14 cellular contexts compared by ENCODE assay signal in genomic region chr7:127715272-127715671, GRCh38.
DNase-seq lines count a peak whose midpoint lies in the region; ATAC-seq and TF ChIP-seq lines count a peak whose summit lies in the region.
"Had no signal": no experiment of that assay in that cellular context is flagged by ENCODE, and none has a peak within 500 bp of the region (broad histone marks: within the 10 kb centered on the region; RNA-seq: fewer than 3 reads in every experiment).

No MANE protein-coding gene starts in this region.

- peak overlapping the region; percentile 55 for H3K27ac Mint-ChIP-seq in activated T-cell treated with anti-CD3 and anti-CD28 coated beads, Interleukin-2, amount 50 U/mL, for 72 hours
- H3K27ac Mint-ChIP-seq in central memory CD8-positive, alpha-beta T cell (ENCODE audit: low read depth), result peak overlapping the region; percentile 5
- peak overlapping the region in 1 of 2 donors; percentile 45 for H3K27ac Mint-ChIP-seq in natural killer cell
- H3K27ac Mint-ChIP-seq: B cell; CD4-positive, alpha-beta T cell had no signal

- intact Hi-C loops in natural killer cell (cut with micrococcal nuclease), result no loop called here

- no peak for TF ChIP-seq CTCF in natural killer cell (IDR thresholded peaks at IDR 0.05)

- H3K4me3 Mint-ChIP-seq in activated T-cell treated with anti-CD3 and anti-CD28 coated beads, Interleukin-2, amount 50 U/mL, for 72 hours, result no peak overlapping the region
- H3K4me3 Mint-ChIP-seq in central memory CD8-positive, alpha-beta T cell, result no peak overlapping the region
- peak overlapping the region; percentile 43 for H3K4me3 Mint-ChIP-seq in natural killer cell
- H3K4me3 Mint-ChIP-seq: B cell; CD4-positive, alpha-beta T cell had no signal

- H3K4me1 Mint-ChIP-seq in activated T-cell treated with anti-CD3 and anti-CD28 coated beads, Interleukin-2, amount 50 U/mL, for 72 hours (ENCODE audit: low read depth), result peaks cover 15% of the 10 kb centered on the region
- peaks cover 20% of the 10 kb centered on the region for H3K4me1 Mint-ChIP-seq in central memory CD8-positive, alpha-beta T cell
- peaks cover 27 to 31% of the 10 kb centered on the region in 2 donors for H3K4me1 Mint-ChIP-seq in natural killer cell

- no peaks in the 10 kb centered on the region for H3K27me3 Mint-ChIP-seq in activated T-cell treated with anti-CD3 and anti-CD28 coated beads, Interleukin-2, amount 50 U/mL, for 72 hours (ENCODE audit: low read depth)
- no peaks in the 10 kb centered on the region for H3K27me3 Mint-ChIP-seq in central memory CD8-positive, alpha-beta T cell
- H3K27me3 Mint-ChIP-seq in natural killer cell (ENCODE audit: low read depth in 2 of 2), result no peaks in the 10 kb centered on the region
- H3K27me3 Mint-ChIP-seq: B cell; CD4-positive, alpha-beta T cell had no signal

- no peak for ATAC-seq in activated T-cell treated with anti-CD3 and anti-CD28 coated beads, Interleukin-2, amount 50 U/mL, for 72 hours (replicated peaks in 1 of 2)
- ATAC-seq in central memory CD8-positive, alpha-beta T cell (replicated peaks; ENCODE audit: extremely low read depth, poor library complexity, severe bottlenecking), result no peak
- ATAC-seq in natural killer cell (no peak), HG02798 (IDR thresholded peaks at IDR 0.05; ENCODE audit: poor library complexity, unreplicated experiment) (no peak)

- DNase-seq in activated T-cell treated with anti-CD3 and anti-CD28 coated beads, Interleukin-2, amount 50 U/mL, for 72 hours, result no peak
- DNase-seq in activated T-cell treated with anti-CD3 and anti-CD28 coated beads, Interleukin-2, amount 50 U/mL, for 1 hour, result no peak
- no peak for DNase-seq in central memory CD8-positive, alpha-beta T cell (ENCODE audit: low spot score in 2 of 2)
- DNase-seq in natural killer cell, result no peak
- no peak for DNase-seq in NCI-H69 (lab: John Stamatoyannopoulos, UW)
- DNase-seq in iPS-NIHi7 (ENCODE audit: extremely low spot score), result no peak
- DNase-seq: C1 segment of cervical spinal cord; Calu3; CD4-positive, alpha-beta T cell; DMS 273 treated with DMSO at 0.1 percent for 48 hours; GM23248; H7 had no signal

- H3K36me3 Mint-ChIP-seq in activated T-cell treated with anti-CD3 and anti-CD28 coated beads, Interleukin-2, amount 50 U/mL, for 72 hours (ENCODE audit: insufficient read depth in 2 of 2), result peaks cover 24 to 35% of the 10 kb centered on the region in 2 donors
- peaks cover 36% of the 10 kb centered on the region for H3K36me3 Mint-ChIP-seq in central memory CD8-positive, alpha-beta T cell (ENCODE audit: insufficient read depth)
- peaks cover 32% of the 10 kb centered on the region for H3K36me3 Mint-ChIP-seq in natural killer cell

- peaks cover 0 to 2% of the 10 kb centered on the region in 2 donors for H3K9me3 Mint-ChIP-seq in activated T-cell treated with anti-CD3 and anti-CD28 coated beads, Interleukin-2, amount 50 U/mL, for 72 hours
- H3K9me3 Mint-ChIP-seq in central memory CD8-positive, alpha-beta T cell, result no peaks in the 10 kb centered on the region
- H3K9me3 Mint-ChIP-seq in natural killer cell, result peaks cover 0 to 7% of the 10 kb centered on the region in 2 donors
- H3K9me3 Mint-ChIP-seq: CD4-positive, alpha-beta T cell had no signal
